Comparison of ENCODE assay signal across 1 cellular context in genomic region chr14:92456215-92457017, GRCh38.
TF ChIP-seq lines count a peak whose summit lies in the region.

No MANE protein-coding gene starts in this region.

TF ChIP-seq in WTC11, 78 proteins besides CTCF, POLR2A, EP300 and RAD21 (continued from another document):
- TF ChIP-seq, protein P1, sequence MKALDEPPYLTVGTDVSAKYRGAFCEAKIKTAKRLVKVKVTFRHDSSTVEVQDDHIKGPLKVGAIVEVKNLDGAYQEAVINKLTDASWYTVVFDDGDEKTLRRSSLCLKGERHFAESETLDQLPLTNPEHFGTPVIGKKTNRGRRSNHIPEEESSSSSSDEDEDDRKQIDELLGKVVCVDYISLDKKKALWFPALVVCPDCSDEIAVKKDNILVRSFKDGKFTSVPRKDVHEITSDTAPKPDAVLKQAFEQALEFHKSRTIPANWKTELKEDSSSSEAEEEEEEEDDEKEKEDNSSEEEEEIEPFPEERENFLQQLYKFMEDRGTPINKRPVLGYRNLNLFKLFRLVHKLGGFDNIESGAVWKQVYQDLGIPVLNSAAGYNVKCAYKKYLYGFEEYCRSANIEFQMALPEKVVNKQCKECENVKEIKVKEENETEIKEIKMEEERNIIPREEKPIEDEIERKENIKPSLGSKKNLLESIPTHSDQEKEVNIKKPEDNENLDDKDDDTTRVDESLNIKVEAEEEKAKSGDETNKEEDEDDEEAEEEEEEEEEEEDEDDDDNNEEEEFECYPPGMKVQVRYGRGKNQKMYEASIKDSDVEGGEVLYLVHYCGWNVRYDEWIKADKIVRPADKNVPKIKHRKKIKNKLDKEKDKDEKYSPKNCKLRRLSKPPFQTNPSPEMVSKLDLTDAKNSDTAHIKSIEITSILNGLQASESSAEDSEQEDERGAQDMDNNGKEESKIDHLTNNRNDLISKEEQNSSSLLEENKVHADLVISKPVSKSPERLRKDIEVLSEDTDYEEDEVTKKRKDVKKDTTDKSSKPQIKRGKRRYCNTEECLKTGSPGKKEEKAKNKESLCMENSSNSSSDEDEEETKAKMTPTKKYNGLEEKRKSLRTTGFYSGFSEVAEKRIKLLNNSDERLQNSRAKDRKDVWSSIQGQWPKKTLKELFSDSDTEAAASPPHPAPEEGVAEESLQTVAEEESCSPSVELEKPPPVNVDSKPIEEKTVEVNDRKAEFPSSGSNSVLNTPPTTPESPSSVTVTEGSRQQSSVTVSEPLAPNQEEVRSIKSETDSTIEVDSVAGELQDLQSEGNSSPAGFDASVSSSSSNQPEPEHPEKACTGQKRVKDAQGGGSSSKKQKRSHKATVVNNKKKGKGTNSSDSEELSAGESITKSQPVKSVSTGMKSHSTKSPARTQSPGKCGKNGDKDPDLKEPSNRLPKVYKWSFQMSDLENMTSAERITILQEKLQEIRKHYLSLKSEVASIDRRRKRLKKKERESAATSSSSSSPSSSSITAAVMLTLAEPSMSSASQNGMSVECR (CRISPR knock-in tag; IDR thresholded peaks at IDR 0.05; ENCODE audit: borderline replicate concordance) = no peak
